In the genomic region with DNA sequence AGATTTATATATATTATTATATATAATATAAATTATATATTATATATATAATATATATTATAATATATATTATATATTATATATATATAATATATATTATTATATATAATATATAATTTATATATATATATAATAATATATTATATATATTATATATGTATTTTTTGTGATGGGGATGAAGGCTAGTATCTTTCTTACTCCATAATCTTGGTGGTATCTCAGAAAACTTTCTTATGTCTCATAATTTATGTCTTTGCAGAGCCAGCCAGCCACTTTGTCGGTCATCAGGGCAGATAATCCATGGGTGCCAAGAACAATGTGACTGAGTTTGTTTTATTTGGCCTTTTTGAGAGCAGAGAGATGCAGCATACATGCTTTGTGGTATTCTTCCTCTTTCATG, we compare ENCODE assay signal across 27 cellular contexts. TPM values are rescaled to one million over a fixed set of nuclear protein-coding genes. Genes with fewer than 3 reads are reported as not detected.
DNase-seq lines count a peak whose midpoint lies in the region; ATAC-seq, FAIRE-seq and TF ChIP-seq lines count a peak whose summit lies in the region.
"Had no signal": no experiment of that assay in that cellular context is flagged by ENCODE, and none has a peak within 500 bp of the region (broad histone marks: within the 10 kb centered on the region; RNA-seq: fewer than 3 reads in every experiment).

A gene with protein sequence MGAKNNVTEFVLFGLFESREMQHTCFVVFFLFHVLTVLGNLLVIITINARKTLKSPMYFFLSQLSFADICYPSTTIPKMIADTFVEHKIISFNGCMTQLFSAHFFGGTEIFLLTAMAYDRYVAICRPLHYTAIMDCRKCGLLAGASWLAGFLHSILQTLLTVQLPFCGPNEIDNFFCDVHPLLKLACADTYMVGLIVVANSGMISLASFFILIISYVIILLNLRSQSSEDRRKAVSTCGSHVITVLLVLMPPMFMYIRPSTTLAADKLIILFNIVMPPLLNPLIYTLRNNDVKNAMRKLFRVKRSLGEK (plus strand): TSS at position 301 of the 400 bp plus-strand sequence. CDS start 0 bp downstream, at position 301.

- H3K9me3 ChIP-seq in pancreas, result no peaks in the 10 kb centered on the region
- H3K9me3 ChIP-seq: A549, BE2C had no signal

- DNase-seq in pancreas (no peak), LoVo (ENCODE audit: low spot score) (no peak)
- no peak for DNase-seq in activated CD4-positive, alpha-beta T cell treated with anti-CD3 and anti-CD28 coated beads for 48 hours
- DNase-seq in activated CD4-positive, alpha-beta T cell treated with anti-CD3 and anti-CD28 coated beads, Interleukin-2, amount 10 ng/mL, durations not matched to agents 7 days and 5 days, result no peak
- DNase-seq: ACHN; AML-193; BE2C; CD4-positive, alpha-beta T cell; CD8-positive, alpha-beta memory T cell; DMS 273 treated with DMSO at 0.1 percent for 48 hours; DMS79; EL; GF-D8; GM23248; H7; HCEC 1CT had no signal

- POLR2A ChIA-PET in activated CD4-positive, alpha-beta T cell treated with anti-CD3 and anti-CD28 coated beads, Interleukin-2, amount 10 ng/mL, durations not matched to agents 7 days and 5 days (lab: Charles Lee), result no interaction called here

- no peak within 1 kb of the TSS for H3K4me3 ChIP-seq in pancreas
- H3K4me3 ChIP-seq: A549; BLaER1 treated with 17β-estradiol and CSF1 and Interleukin-3, amounts not matched to agents 10 nM and 100 nM; GM23248 had no signal

- no peaks in the 10 kb centered on the region for H3K36me3 Mint-ChIP-seq in activated CD4-positive, alpha-beta T cell treated with anti-CD3 and anti-CD28 coated beads, Interleukin-2, amount 10 ng/mL, durations not matched to agents 7 days and 5 days (ENCODE audit: low read depth)
- H3K36me3 Mint-ChIP-seq: CD14-positive monocyte; CD8-positive, alpha-beta memory T cell had no signal

- intact Hi-C loops in pancreas (cut with DNase I), result no loop called here

- 43 to 52% methylated on average over 1 of the region's 1 CpG for WGBS in pancreas, 2 donors

- FAIRE-seq in A204.1 (lab: Jason Lieb, UNC), result peak; percentile 94
- FAIRE-seq in TTC549 (lab: Jason Lieb, UNC), result peak; percentile 84
- peak; percentile 66 for FAIRE-seq in endometrium (lab: Jason Lieb, UNC)
- peak; percentile 98 for FAIRE-seq in pancreas (lab: Jason Lieb, UNC)
- FAIRE-seq: A549, D721Med, GM12891, H1 had no signal

- no peak within 1 kb of the TSS for H3K4me3 Mint-ChIP-seq in activated CD4-positive, alpha-beta T cell treated with anti-CD3 and anti-CD28 coated beads, Interleukin-2, amount 10 ng/mL, durations not matched to agents 7 days and 5 days
- H3K4me3 Mint-ChIP-seq: CD4-positive, alpha-beta T cell; CD8-positive, alpha-beta memory T cell had no signal

- H3K27me3 Mint-ChIP-seq in activated CD4-positive, alpha-beta T cell treated with anti-CD3 and anti-CD28 coated beads, Interleukin-2, amount 10 ng/mL, durations not matched to agents 7 days and 5 days, result peaks cover 6% of the 10 kb centered on the region

- H3K36me3 ChIP-seq in pancreas, result no peaks in the 10 kb centered on the region
- H3K36me3 ChIP-seq: BE2C; BLaER1 treated with 17β-estradiol and CSF1 and Interleukin-3, amounts not matched to agents 10 nM and 100 nM had no signal

- H3K4me1 Mint-ChIP-seq in activated CD4-positive, alpha-beta T cell treated with anti-CD3 and anti-CD28 coated beads, Interleukin-2, amount 10 ng/mL, durations not matched to agents 7 days and 5 days, result no peaks in the 10 kb centered on the region
- H3K4me1 Mint-ChIP-seq: CD14-positive monocyte had no signal

- ATAC-seq in pancreas, result no peak
- ATAC-seq in GM21825 (IDR thresholded peaks at IDR 0.05; ENCODE audit: unreplicated experiment), result no peak
- ATAC-seq: A549 had no signal

- no peaks in the 10 kb centered on the region for H3K9me3 Mint-ChIP-seq in activated CD4-positive, alpha-beta T cell treated with anti-CD3 and anti-CD28 coated beads, Interleukin-2, amount 10 ng/mL, durations not matched to agents 7 days and 5 days
- H3K9me3 Mint-ChIP-seq: CD14-positive monocyte; CD4-positive, alpha-beta T cell had no signal

- H3K27ac ChIP-seq in pancreas, result no peak within 1 kb of the TSS
- H3K27ac ChIP-seq: 22Rv1; A549; BLaER1 treated with 17β-estradiol and CSF1 and Interleukin-3, amounts not matched to agents 10 nM and 100 nM; GM23248 had no signal

- no peaks in the 10 kb centered on the region for H3K27me3 ChIP-seq in pancreas
- H3K27me3 ChIP-seq: BE2C; BLaER1 treated with 17β-estradiol and CSF1 and Interleukin-3, amounts not matched to agents 10 nM and 100 nM had no signal

- TF ChIP-seq CTCF in pancreas (IDR thresholded peaks at IDR 0.05), result no peak

- no peaks in the 10 kb centered on the region for H3K4me1 ChIP-seq in pancreas
- H3K4me1 ChIP-seq: A549; BE2C; BLaER1 treated with 17β-estradiol and CSF1 and Interleukin-3, amounts not matched to agents 10 nM and 100 nM had no signal

- no peak within 1 kb of the TSS for H3K27ac Mint-ChIP-seq in activated CD4-positive, alpha-beta T cell treated with anti-CD3 and anti-CD28 coated beads, Interleukin-2, amount 10 ng/mL, durations not matched to agents 7 days and 5 days
- H3K27ac Mint-ChIP-seq: CD4-positive, alpha-beta T cell; CD8-positive, alpha-beta memory T cell had no signal

- CTCF ChIA-PET in activated CD4-positive, alpha-beta T cell treated with anti-CD3 and anti-CD28 coated beads, Interleukin-2, amount 10 ng/mL, durations not matched to agents 7 days and 5 days (lab: Charles Lee), result no interaction called here

RNA-seq across cellular contexts. Expression of the gene that starts here (rescaled TPM):
- not detected for total RNA-seq in pancreas
- polyA plus RNA-seq in pancreas, result not detected
- not detected for total RNA-seq in activated CD4-positive, alpha-beta T cell treated with anti-CD3 and anti-CD28 coated beads, Interleukin-2, amount 10 ng/mL, durations not matched to agents 7 days and 5 days
- total RNA-seq: CD4-positive, alpha-beta T cell; CD8-positive, alpha-beta memory T cell; GM23248; H1; H7 had no signal
- polyA plus RNA-seq: A549; CD14-positive monocyte; CD8-positive, alpha-beta memory T cell; GM23248; H1 had no signal
